In genomic region chr3:27244374-27244773, GRCh38 we compare ENCODE assay signal across 17 cellular contexts.
"Had no signal": no experiment of that assay in that cellular context is flagged by ENCODE, and none has a peak within 500 bp of the region (broad histone marks: within the 10 kb centered on the region; RNA-seq: fewer than 3 reads in every experiment).

No MANE protein-coding gene starts in this region.

- H3K36me3 ChIP-seq: prostate gland had no signal

- H3K4me1 Mint-ChIP-seq: activated CD4-positive, alpha-beta T cell treated with anti-CD3 and anti-CD28 coated beads, Interleukin-2, amount 10 ng/mL, durations not matched to agents 7 days and 5 days had no signal

- H3K9me3 Mint-ChIP-seq: activated CD4-positive, alpha-beta T cell treated with anti-CD3 and anti-CD28 coated beads, Interleukin-2, amount 10 ng/mL, durations not matched to agents 7 days and 5 days; dendritic cell treated with granulocyte-macrophage colony-stimulating factor and Interleukin-4, amounts not matched to agents 40 ng/mL and 50 ng/mL, for 4 days had no signal

- DNase-seq: activated CD4-positive, alpha-beta T cell treated with anti-CD3 and anti-CD28 coated beads, Interleukin-2, amount 10 ng/mL, durations not matched to agents 7 days and 5 days; activated CD8-positive, alpha-beta memory T cell treated with anti-CD3 and anti-CD28 coated beads for 24 hours; activated naive CD4-positive, alpha-beta T cell; aorta; cerebellar nuclear complex; effector memory CD4-positive, alpha-beta T cell; islet precursor cell; right cardiac atrium; small intestine; stimulated activated CD4-positive, alpha-beta T cell treated with anti-CD3 and anti-CD28 coated beads, Interleukin-4, amount 100 ng/mL, for 24 hours; stimulated activated naive CD4-positive, alpha-beta T cell treated with Interleukin-2 at 50 U/mL for 16 hours; trophoblast cell had no signal

- H3K4me1 ChIP-seq: prostate gland had no signal

- ATAC-seq: right cardiac atrium had no signal

- H3K9me3 ChIP-seq: prostate gland had no signal

- H3K27ac Mint-ChIP-seq: activated CD4-positive, alpha-beta T cell treated with anti-CD3 and anti-CD28 coated beads, Interleukin-2, amount 10 ng/mL, durations not matched to agents 7 days and 5 days; dendritic cell treated with granulocyte-macrophage colony-stimulating factor and Interleukin-4, amounts not matched to agents 40 ng/mL and 50 ng/mL, for 4 days; mesothelial cell of epicardium had no signal

- H3K4me3 ChIP-seq: lung, prostate gland had no signal

- H3K4me3 Mint-ChIP-seq: activated CD4-positive, alpha-beta T cell treated with anti-CD3 and anti-CD28 coated beads, Interleukin-2, amount 10 ng/mL, durations not matched to agents 7 days and 5 days; dendritic cell treated with granulocyte-macrophage colony-stimulating factor and Interleukin-4, amounts not matched to agents 40 ng/mL and 50 ng/mL, for 4 days; mesothelial cell of epicardium had no signal

- H3K27me3 Mint-ChIP-seq: activated CD4-positive, alpha-beta T cell treated with anti-CD3 and anti-CD28 coated beads, Interleukin-2, amount 10 ng/mL, durations not matched to agents 7 days and 5 days; dendritic cell treated with granulocyte-macrophage colony-stimulating factor and Interleukin-4, amounts not matched to agents 40 ng/mL and 50 ng/mL, for 4 days had no signal

- H3K27ac ChIP-seq: epithelial cell of prostate, prostate gland had no signal
